8 cellular contexts compared by ENCODE assay signal in the genomic region with DNA sequence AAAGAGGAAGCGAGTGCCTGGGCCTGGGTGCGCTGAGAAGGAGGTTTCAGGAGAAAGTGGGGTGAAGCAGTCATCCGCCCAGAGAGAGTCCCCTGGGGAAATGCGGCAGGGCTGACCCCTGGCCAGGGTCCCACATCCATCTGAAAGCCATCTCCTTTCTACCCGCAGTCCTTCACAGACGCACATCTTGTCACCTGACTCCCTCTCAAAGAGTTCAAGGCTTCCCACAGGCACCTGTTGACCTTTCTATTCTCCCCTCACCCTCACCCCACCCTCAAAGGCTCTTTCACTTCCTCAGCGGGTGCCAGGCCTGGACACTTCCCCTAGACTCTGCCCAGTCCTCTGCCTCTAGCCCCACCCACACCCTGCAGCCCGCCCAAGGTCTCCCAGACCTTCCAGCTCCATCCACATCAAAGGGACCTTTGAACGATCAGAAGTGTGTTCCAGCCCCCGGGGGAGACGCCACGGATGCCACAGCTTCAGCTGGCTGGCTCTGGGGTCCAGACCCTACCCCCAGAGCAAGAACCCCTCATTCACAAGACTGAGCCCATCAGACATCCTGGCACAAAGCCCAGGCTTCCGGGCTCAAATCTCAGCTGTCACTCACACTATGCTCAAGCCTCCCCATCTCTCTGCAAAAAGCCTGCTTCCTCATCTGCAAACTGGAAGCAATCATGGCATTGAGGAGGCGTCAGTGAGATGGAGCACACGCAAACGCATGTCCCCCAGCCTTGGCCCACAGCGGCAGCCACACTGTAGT.
A peak's percentile ranks its signal among the peaks of the same experiment; 100 is the strongest.
DNase-seq lines count a peak whose midpoint lies in the region; ATAC-seq and TF ChIP-seq lines count a peak whose summit lies in the region.

No MANE protein-coding gene starts in this region.

- peaks cover 19% of the 10 kb centered on the region for H3K36me3 ChIP-seq in muscle layer of colon (ENCODE audit: insufficient read depth, low read length)

- no peaks in the 10 kb centered on the region for H3K27me3 ChIP-seq in muscle layer of colon (ENCODE audit: control insufficient read depth in 1 of 2, insufficient read depth in 2 of 2, low read length in 2 of 2)

- no peak for DNase-seq in AG09309 (ENCODE audit: low read depth)
- peak; percentile 96 for DNase-seq in RPMI8226
- peak; percentile 43 for DNase-seq in central memory CD4-positive, alpha-beta T cell
- no peak for DNase-seq in NCI-H2196 (lab: John Stamatoyannopoulos, UW; ENCODE audit: unreplicated experiment)
- no peak for DNase-seq in DMS79 (lab: John Stamatoyannopoulos, UW)

- H3K4me1 ChIP-seq in muscle layer of colon (ENCODE audit: insufficient read depth, low read length), result peaks cover 27% of the 10 kb centered on the region

- TF ChIP-seq CTCF in AG09309 (IDR thresholded peaks at IDR 0.05; ENCODE audit: control insufficient read depth, insufficient read depth, low read depth, low read length, missing control alignments), result no peak

- peak overlapping the region; percentile 77 for H3K27ac ChIP-seq in muscle layer of colon (ENCODE audit: low read depth, low read length)

- peak; percentile 48 for ATAC-seq in GM18873 (IDR thresholded peaks at IDR 0.05; ENCODE audit: low FRiP score, unreplicated experiment)
- peak; percentile 53 for ATAC-seq in HG02981 (IDR thresholded peaks at IDR 0.05; ENCODE audit: unreplicated experiment)

- peak overlapping the region; percentile 96 for H3K4me3 ChIP-seq in AG09309 (ENCODE audit: control insufficient read depth, low read depth, low read length)
- peak overlapping the region; percentile 66 to 88 for H3K4me3 ChIP-seq in muscle layer of colon (ENCODE audit: low read depth in 1 of 2, low read length in 2 of 2)

- peak overlapping the region; percentile 74 for H3K9ac ChIP-seq in muscle layer of colon (ENCODE audit: low read length)

- H3K9me3 ChIP-seq in muscle layer of colon (ENCODE audit: low read length), result no peaks in the 10 kb centered on the region

Comparison
In these comparisons a context has a peak if more than half of its experiments do, and no peak if none do; other contexts are left out.
1. DNase-seq: peak in RPMI8226 (single experiment) and central memory CD4-positive, alpha-beta T cell (single experiment); none in AG09309 (single experiment), NCI-H2196 (single experiment) and DMS79 (single experiment).